In the genomic region with DNA sequence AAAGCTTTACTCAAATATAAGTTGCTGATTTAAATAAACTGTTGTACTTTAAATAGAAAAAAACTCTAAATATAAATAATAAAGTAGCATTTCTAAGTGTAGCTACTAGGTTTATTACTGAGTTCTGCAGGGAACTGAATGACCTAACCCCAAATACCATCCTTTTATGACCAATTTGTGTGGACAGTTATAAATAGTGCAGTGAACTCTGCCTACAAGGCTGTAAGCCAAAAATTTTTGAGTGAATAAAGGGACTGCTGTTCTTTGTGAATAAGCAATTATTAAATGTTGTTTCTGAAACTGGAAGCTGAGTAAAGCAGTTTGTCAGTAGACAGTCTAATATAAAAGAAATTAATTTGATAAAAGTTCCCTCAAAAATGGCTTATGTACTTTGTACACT, we compare ENCODE assay signal across 13 cellular contexts.
DNase-seq lines count a peak whose midpoint lies in the region; ATAC-seq, FAIRE-seq and TF ChIP-seq lines count a peak whose summit lies in the region.
"Had no signal": no experiment of that assay in that cellular context is flagged by ENCODE, and none has a peak within 500 bp of the region (broad histone marks: within the 10 kb centered on the region; RNA-seq: fewer than 3 reads in every experiment).

No MANE protein-coding gene starts in this region.

- no peak for DNase-seq in HepG2 (ENCODE audit: low spot score)
- DNase-seq in fibroblast of mammary gland (ENCODE audit: low read depth): peak; percentile 75
- peak; percentile 79 for DNase-seq in medulla oblongata (ENCODE audit: extremely low spot score)
- DNase-seq in uterus: no peak
- DNase-seq in NCI-H345 (lab: John Stamatoyannopoulos, UW): no peak
- DNase-seq in activated naive CD8-positive, alpha-beta T cell treated with anti-CD3 and anti-CD28 coated beads, Interleukin-2, amount 50 U/mL, for 24 hours: no peak
- DNase-seq: activated CD4-positive, alpha-beta T cell treated with anti-CD3 and anti-CD28 coated beads, Interleukin-2, amount 50 U/mL, for 1 hour; DMS 273 treated with DMSO at 0.1 percent for 48 hours; immature natural killer cell had no signal

- H3K36me3 Mint-ChIP-seq in activated naive CD8-positive, alpha-beta T cell treated with anti-CD3 and anti-CD28 coated beads, Interleukin-2, amount 50 U/mL, for 24 hours (ENCODE audit: low read depth): no peaks in the 10 kb centered on the region
- H3K36me3 Mint-ChIP-seq: immature natural killer cell, type B pancreatic cell had no signal

- H3K9me3 ChIP-seq in liver (ENCODE audit: control insufficient read depth in 4 of 4, low read length in 3 of 4) (no peaks in the 10 kb centered on the region), HepG2 (ENCODE audit: low read length) (no peaks in the 10 kb centered on the region), uterus (no peaks in the 10 kb centered on the region)
- H3K9me3 ChIP-seq: breast epithelium had no signal

- ATAC-seq in HepG2 (no peak), esophagus mucosa (no peak)
- no peak for ATAC-seq in activated naive CD8-positive, alpha-beta T cell treated with anti-CD3 and anti-CD28 coated beads, Interleukin-2, amount 50 U/mL, for 24 hours

- H3K4me3 Mint-ChIP-seq in activated naive CD8-positive, alpha-beta T cell treated with anti-CD3 and anti-CD28 coated beads, Interleukin-2, amount 50 U/mL, for 24 hours: no peak overlapping the region
- H3K4me3 Mint-ChIP-seq: immature natural killer cell, type B pancreatic cell had no signal

- no peak for TF ChIP-seq CTCF in liver (IDR thresholded peaks at IDR 0.05; ENCODE audit: low read depth, low read length, missing input control)
- no peak for TF ChIP-seq CTCF in HepG2 (CRISPR knock-in tag; IDR thresholded peaks at IDR 0.05)
- no peak for TF ChIP-seq CTCF in fibroblast of mammary gland (conservative IDR thresholded peaks at IDR 0.05; ENCODE audit: control insufficient read depth, insufficient read depth, low read depth, low read length)
- TF ChIP-seq CTCF in uterus (IDR thresholded peaks at IDR 0.05): no peak

- TF ChIP-seq POLR2A in HepG2 (IDR thresholded peaks at IDR 0.05; ENCODE audit: insufficient read depth in 1 of 2, low read depth in 2 of 2, low read length in 2 of 2): no peak
- TF ChIP-seq POLR2A in uterus (IDR thresholded peaks at IDR 0.05): no peak

- H3K4me2 ChIP-seq in HepG2 (ENCODE audit: low read depth, low read length): no peak overlapping the region

- intact Hi-C loops in HepG2 (cut with micrococcal nuclease; ENCODE audit: unreplicated experiment) (no loop called here), uterus (cut with DNase I; ENCODE audit: low total_unique reads) (no loop called here)

- H3K4me3 ChIP-seq in liver (ENCODE audit: low read depth in 1 of 3, low read length in 3 of 3): no peak overlapping the region
- H3K4me3 ChIP-seq in HepG2 (replicated peaks in 1 of 3; ENCODE audit: insufficient read depth in 1 of 3, low read depth in 2 of 3, low read length in 3 of 3): no peak overlapping the region
- no peak overlapping the region for H3K4me3 ChIP-seq in fibroblast of mammary gland (ENCODE audit: control insufficient read depth, low read depth, low read length)
- no peak overlapping the region for H3K4me3 ChIP-seq in uterus
- H3K4me3 ChIP-seq: breast epithelium had no signal

- no peak overlapping the region for H3K27ac Mint-ChIP-seq in activated naive CD8-positive, alpha-beta T cell treated with anti-CD3 and anti-CD28 coated beads, Interleukin-2, amount 50 U/mL, for 24 hours
- H3K27ac Mint-ChIP-seq: immature natural killer cell, type B pancreatic cell had no signal

- no peak overlapping the region for H3K9ac ChIP-seq in liver (ENCODE audit: low read depth in 1 of 2, low read length in 2 of 2)
- H3K9ac ChIP-seq in HepG2 (ENCODE audit: insufficient read depth, low read depth, low read length): no peak overlapping the region

- TF ChIP-seq EP300 in HepG2 (IDR thresholded peaks at IDR 0.05; ENCODE audit: low read depth in 2 of 2, low read length in 2 of 2): no peak
- no peak for TF ChIP-seq EP300 in HepG2 (CRISPR knock-in tag; IDR thresholded peaks at IDR 0.05; ENCODE audit: borderline replicate concordance)

- in situ Hi-C loops in HepG2 (cut with HindIII; ENCODE audit: extremely low pct_ligation_motif_present, low pct_unique_long_range_greater_than_20kb): no loop called here

- H3K27ac ChIP-seq in liver (ENCODE audit: low read depth in 1 of 2, low read length in 2 of 2): no peak overlapping the region
- no peak overlapping the region for H3K27ac ChIP-seq in HepG2 (ENCODE audit: extremely low read length, insufficient read depth, low read length)
- H3K27ac ChIP-seq in uterus: no peak overlapping the region

- CTCF ChIA-PET in HepG2 (lab: Yijun Ruan, JAX; ENCODE audit: low intra/inter-chr PET ratio, low total read pairs): interaction anchor here (10.7 kb wide), 1 partner anchor 266 kb away, joined by 152 read pairs; no protein-coding TSS in a partner anchor

- H4K20me1 ChIP-seq in HepG2 (ENCODE audit: insufficient read depth, low read length): no peaks in the 10 kb centered on the region

- no peak overlapping the region for H2AFZ ChIP-seq in HepG2 (ENCODE audit: low read length)

- H3K27me3 Mint-ChIP-seq in activated naive CD8-positive, alpha-beta T cell treated with anti-CD3 and anti-CD28 coated beads, Interleukin-2, amount 50 U/mL, for 24 hours: peaks cover 3% of the 10 kb centered on the region

- no peaks in the 10 kb centered on the region for H3K79me2 ChIP-seq in HepG2 (ENCODE audit: insufficient read depth, low read length)

- peaks cover 1 to 19% (median 10%) of the 10 kb centered on the region in 4 donors for H3K4me1 ChIP-seq in liver (ENCODE audit: control insufficient read depth in 4 of 4, insufficient read depth in 4 of 4, low read length in 3 of 4)
- H3K4me1 ChIP-seq in HepG2 (ENCODE audit: insufficient read depth, low read length): peaks cover 8% of the 10 kb centered on the region
- H3K4me1 ChIP-seq in uterus: no peaks in the 10 kb centered on the region

- H3K4me1 Mint-ChIP-seq in activated naive CD8-positive, alpha-beta T cell treated with anti-CD3 and anti-CD28 coated beads, Interleukin-2, amount 50 U/mL, for 24 hours: peaks cover 16% of the 10 kb centered on the region
- H3K4me1 Mint-ChIP-seq: immature natural killer cell had no signal

- no TSS peak for BruUV-seq in HepG2 (replicated peaks; lab: Mats Ljungman, UMichigan)

- POLR2A ChIA-PET in HepG2 (lab: Yijun Ruan, JAX): no interaction called here

- TF ChIP-seq RAD21 in liver (IDR thresholded peaks at IDR 0.05) (no peak), HepG2 (CRISPR knock-in tag; IDR thresholded peaks at IDR 0.05) (no peak)

- H3K36me3 ChIP-seq in liver (ENCODE audit: control insufficient read depth in 4 of 4, insufficient read depth in 3 of 4, low read depth in 1 of 4, low read length in 3 of 4) (no peaks in the 10 kb centered on the region), HepG2 (replicated peaks in 1 of 2; ENCODE audit: control insufficient read depth in 1 of 2, insufficient read depth in 2 of 2, low read length in 2 of 2) (no peaks in the 10 kb centered on the region), uterus (no peaks in the 10 kb centered on the region)
- H3K36me3 ChIP-seq: breast epithelium had no signal

- H3K27me3 ChIP-seq in liver (ENCODE audit: control insufficient read depth in 4 of 4, insufficient read depth in 4 of 4, low read length in 3 of 4) (no peaks in the 10 kb centered on the region), HepG2 (ENCODE audit: control insufficient read depth in 1 of 2, insufficient read depth in 2 of 2, low read length in 2 of 2) (0 out of 5 replicates have a peak, but pooled peaks cover 0 to 5% of the 10 kb centered on the region in 2 experiments), uterus (no peaks in the 10 kb centered on the region)
- H3K27me3 ChIP-seq: breast epithelium had no signal

- FAIRE-seq in HepG2 (lab: Jason Lieb, UNC): no peak

- no peaks in the 10 kb centered on the region for H3K9me3 Mint-ChIP-seq in activated naive CD8-positive, alpha-beta T cell treated with anti-CD3 and anti-CD28 coated beads, Interleukin-2, amount 50 U/mL, for 24 hours
- H3K9me3 Mint-ChIP-seq: immature natural killer cell, type B pancreatic cell had no signal

TF ChIP-seq in liver, 16 proteins besides CTCF, POLR2A, EP300 and RAD21:
- TF ChIP-seq GABPA (IDR thresholded peaks at IDR 0.05 in 1 of 2, conservative IDR thresholded peaks at IDR 0.05 in 1 of 2): no peak
- no peak for TF ChIP-seq SP1 (IDR thresholded peaks at IDR 0.05)
- peak; percentile 41 for TF ChIP-seq NR2F2 (IDR thresholded peaks at IDR 0.05)
- TF ChIP-seq RXRA (IDR thresholded peaks at IDR 0.05): peak; percentile 12 to 45
- TF ChIP-seq FOXA2 (IDR thresholded peaks at IDR 0.05): no peak

TF ChIP-seq in HepG2, 621 proteins besides CTCF, POLR2A, EP300 and RAD21 (continues in another document):
- TF ChIP-seq FOXM1 (CRISPR knock-in tag; IDR thresholded peaks at IDR 0.05) (no peak), ZNF563 (CRISPR knock-in tag; IDR thresholded peaks at IDR 0.05) (no peak), ZNF614 (CRISPR knock-in tag; IDR thresholded peaks at IDR 0.05; ENCODE audit: borderline replicate concordance) (no peak)
- TF ChIP-seq, protein P1, sequence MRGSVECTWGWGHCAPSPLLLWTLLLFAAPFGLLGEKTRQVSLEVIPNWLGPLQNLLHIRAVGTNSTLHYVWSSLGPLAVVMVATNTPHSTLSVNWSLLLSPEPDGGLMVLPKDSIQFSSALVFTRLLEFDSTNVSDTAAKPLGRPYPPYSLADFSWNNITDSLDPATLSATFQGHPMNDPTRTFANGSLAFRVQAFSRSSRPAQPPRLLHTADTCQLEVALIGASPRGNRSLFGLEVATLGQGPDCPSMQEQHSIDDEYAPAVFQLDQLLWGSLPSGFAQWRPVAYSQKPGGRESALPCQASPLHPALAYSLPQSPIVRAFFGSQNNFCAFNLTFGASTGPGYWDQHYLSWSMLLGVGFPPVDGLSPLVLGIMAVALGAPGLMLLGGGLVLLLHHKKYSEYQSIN (CRISPR knock-in tag; IDR thresholded peaks at IDR 0.05; ENCODE audit: borderline replicate concordance): no peak

Comparison
In these comparisons a context has a peak if more than half of its experiments do, and no peak if none do; other contexts are left out.
1. DNase-seq: peak in fibroblast of mammary gland (single experiment) and medulla oblongata (single experiment); none in HepG2 (single experiment), uterus (0 of 2), NCI-H345 (single experiment) and activated naive CD8-positive, alpha-beta T cell treated with anti-CD3 and anti-CD28 coated beads, Interleukin-2, amount 50 U/mL, for 24 hours (single experiment).